ENCODE assay signal across 8 cellular contexts in the genomic region with DNA sequence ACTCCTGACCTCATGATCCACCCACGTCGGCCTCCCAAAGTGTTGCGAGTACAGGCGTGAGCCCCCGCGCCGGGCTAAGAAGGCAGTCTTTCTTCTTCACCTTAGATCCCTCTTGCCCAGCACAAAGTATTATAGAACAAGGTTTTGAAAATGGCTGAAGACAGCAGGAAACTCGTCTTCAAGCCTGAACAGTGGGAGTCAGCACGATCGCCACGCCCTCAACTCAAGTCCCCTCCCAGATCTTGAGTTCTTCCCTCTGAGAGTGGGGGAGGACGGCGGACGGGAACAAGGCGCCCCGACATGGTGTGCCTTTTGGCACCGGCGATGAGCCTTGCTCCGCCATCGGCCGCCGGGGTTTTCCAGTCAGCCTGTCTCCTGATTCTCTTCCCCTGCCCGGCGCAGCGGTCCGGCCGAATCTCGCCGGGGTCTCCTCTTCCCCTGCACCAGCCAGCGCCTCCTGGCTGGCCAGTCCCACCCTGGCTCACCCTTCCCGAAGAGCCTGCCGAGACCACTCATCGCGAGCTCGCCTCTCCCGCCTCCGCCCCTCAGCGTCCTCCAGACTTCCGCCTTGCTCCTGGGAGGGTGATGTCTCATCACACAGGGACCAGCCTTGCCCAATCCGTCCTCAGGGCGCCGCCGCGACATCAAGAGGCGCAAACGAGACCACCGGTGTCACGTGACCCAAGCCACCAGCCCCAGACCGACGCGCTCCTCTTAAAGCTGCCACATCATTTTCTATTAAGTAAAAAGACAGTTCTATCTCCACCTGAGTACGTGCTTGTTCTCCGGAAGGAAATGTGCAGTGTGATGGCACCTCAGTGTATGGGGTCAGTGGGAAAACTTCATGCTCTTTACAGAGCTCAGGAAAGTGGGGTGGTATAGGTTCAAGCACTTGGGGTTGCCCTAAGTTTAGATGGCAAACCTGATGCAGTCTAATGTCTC. TPM values are rescaled to one million over a fixed set of nuclear protein-coding genes. Genes with fewer than 3 reads are reported as not detected.
A peak's percentile ranks its signal among the peaks of the same experiment; 100 is the strongest.
DNase-seq lines count a peak whose midpoint lies in the region; ATAC-seq and TF ChIP-seq lines count a peak whose summit lies in the region.

A gene with protein sequence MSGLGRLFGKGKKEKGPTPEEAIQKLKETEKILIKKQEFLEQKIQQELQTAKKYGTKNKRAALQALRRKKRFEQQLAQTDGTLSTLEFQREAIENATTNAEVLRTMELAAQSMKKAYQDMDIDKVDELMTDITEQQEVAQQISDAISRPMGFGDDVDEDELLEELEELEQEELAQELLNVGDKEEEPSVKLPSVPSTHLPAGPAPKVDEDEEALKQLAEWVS (minus strand): TSS at position 565 of the 942 bp plus-strand sequence. CDS start 49 bp downstream, at position 516.

- no peaks in the 10 kb centered on the region for H3K4me1 ChIP-seq in prostate gland (replicated peaks)
- H3K4me1 ChIP-seq in urinary bladder (ENCODE audit: insufficient read depth): no peaks in the 10 kb centered on the region

- peak within 1 kb of the TSS; percentile 85 for H3K27ac ChIP-seq in angular gyrus (ENCODE audit: low read depth, low read length)
- peak within 1 kb of the TSS; percentile 91 to 93 for H3K27ac ChIP-seq in prostate gland
- H3K27ac ChIP-seq in urinary bladder (ENCODE audit: low read depth): peak within 1 kb of the TSS; percentile 97

- TF ChIP-seq POLR2A in prostate gland (IDR thresholded peaks at IDR 0.05): peak; percentile 94

- intact Hi-C loops in left ventricle myocardium superior (cut with micrococcal nuclease) (no loop called here), prostate gland (cut with DNase I) (no loop called here)

- H3K4me3 ChIP-seq in prostate gland (peak within 1 kb of the TSS; percentile 64 to 65), urinary bladder (ENCODE audit: low read depth, low read length) (peak within 1 kb of the TSS; percentile 62)

- peak in 3 of 4 experiments; percentile 10 to 50 (median 44) for TF ChIP-seq CTCF in prostate gland (IDR thresholded peaks at IDR 0.05)

- peak; percentile 83 to 99 for DNase-seq in NCI-H187 (lab: John Stamatoyannopoulos, UW)
- DNase-seq in T-helper 2 cell: peak; percentile 88 to 99 (median 95)
- peak; percentile 97 for DNase-seq in left ventricle myocardium superior
- peak; percentile 94 for DNase-seq in prostate gland (ENCODE audit: low spot score)

- ATAC-seq in GM18498 (IDR thresholded peaks at IDR 0.05; ENCODE audit: unreplicated experiment) (peak; percentile 74), HG02938 (IDR thresholded peaks at IDR 0.05; ENCODE audit: unreplicated experiment) (peak; percentile 79), left ventricle myocardium superior (peak; percentile 90)

- H3K36me3 ChIP-seq in prostate gland (no peaks in the 10 kb centered on the region), urinary bladder (ENCODE audit: insufficient read depth) (no peaks in the 10 kb centered on the region)

- H3K9me3 ChIP-seq in prostate gland: no peaks in the 10 kb centered on the region

- 1% methylated on average over 53 of the region's 53 CpGs for WGBS in prostate gland
- under 1% methylated on average over 53 of the region's 53 CpGs for WGBS in urinary bladder

- H3K27me3 ChIP-seq in prostate gland (replicated peaks; ENCODE audit: insufficient read depth): no peaks in the 10 kb centered on the region

RNA-seq across cellular contexts. Expression of the gene that starts here (rescaled TPM):
- total RNA-seq in left ventricle myocardium superior (30.1 TPM), prostate gland (10 to 100 TPM; 61.5 to 66.8 TPM), urinary bladder (22.5 TPM)
- polyA plus RNA-seq in urinary bladder: 111 TPM

Comparison
In these comparisons a context has a peak if more than half of its experiments do, and no peak if none do; other contexts are left out.
1. Peak in every context shown above with its lines: DNase-seq, ATAC-seq, H3K4me3 ChIP-seq and H3K27ac ChIP-seq.